Comparison of ENCODE assay signal across 9 cellular contexts in the genomic region with DNA sequence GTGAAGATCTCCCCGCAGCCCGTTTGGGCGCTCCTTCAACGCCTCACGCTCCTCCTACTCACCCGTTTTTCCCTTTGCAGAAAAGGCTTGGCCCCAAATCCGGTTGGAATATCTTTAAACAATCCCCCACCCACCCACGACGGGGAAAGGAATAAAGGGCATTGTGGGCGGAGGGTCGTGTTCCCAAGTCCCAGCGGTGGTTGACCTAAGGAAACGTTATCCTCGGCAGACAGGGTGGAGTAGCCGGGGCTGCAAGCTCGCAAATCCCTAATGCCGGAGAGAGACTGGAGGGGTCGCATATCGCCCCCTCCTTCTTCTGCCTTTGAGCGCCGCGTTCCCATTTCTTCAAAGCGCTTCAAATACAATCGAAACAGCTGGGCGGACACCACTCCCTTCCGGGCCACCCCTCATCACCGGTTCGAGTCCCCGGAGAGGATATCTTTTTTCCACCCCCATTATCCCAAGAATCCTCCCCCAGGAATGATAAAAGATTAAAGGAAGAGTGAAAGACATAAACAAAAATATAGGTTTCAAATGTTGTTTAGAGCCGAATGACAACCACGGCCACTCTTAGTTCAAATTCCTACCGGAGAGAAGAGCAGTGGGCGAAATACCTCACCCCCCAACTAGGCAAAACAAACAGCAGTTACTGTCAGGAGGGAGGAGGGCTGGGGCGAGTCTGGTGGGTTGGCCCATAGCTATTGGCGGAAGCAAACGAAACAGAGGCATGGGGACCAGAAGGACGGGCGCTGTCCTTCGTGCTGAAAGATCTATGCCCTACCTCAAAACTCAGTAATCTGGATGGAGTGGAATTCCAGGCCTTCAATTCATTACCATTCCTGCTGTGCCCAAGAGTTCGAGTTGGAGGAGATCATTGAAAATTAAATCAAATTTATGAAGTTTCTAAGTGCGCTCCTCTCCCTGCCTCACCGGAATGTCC. TPM values are rescaled to one million over a fixed set of nuclear protein-coding genes. Genes with fewer than 3 reads are reported as not detected.
DNase-seq lines count a peak whose midpoint lies in the region; ATAC-seq and TF ChIP-seq lines count a peak whose summit lies in the region.
"Had no signal": no experiment of that assay in that cellular context is flagged by ENCODE, and none has a peak within 500 bp of the region (broad histone marks: within the 10 kb centered on the region; RNA-seq: fewer than 3 reads in every experiment).

No MANE protein-coding gene starts in this region.

- no peak for TF ChIP-seq CTCF in Calu3 (IDR thresholded peaks at IDR 0.05; ENCODE audit: unreplicated experiment)

- H3K36me3 Mint-ChIP-seq in Calu3 (ENCODE audit: insufficient read depth, unreplicated experiment) (peaks cover 33% of the 10 kb centered on the region), IgD-negative memory B cell (peaks cover 1% of the 10 kb centered on the region)
- H3K36me3 Mint-ChIP-seq in activated CD8-positive, alpha-beta T cell treated with anti-CD3 and anti-CD28 coated beads, Interleukin-2, amount 10 ng/mL, durations not matched to agents 7 days and 5 days (ENCODE audit: low read depth) = no peaks in the 10 kb centered on the region

- no peak overlapping the region for H3K4me3 Mint-ChIP-seq in Calu3 (ENCODE audit: low read depth, unreplicated experiment)
- H3K4me3 Mint-ChIP-seq in IgD-negative memory B cell = peak overlapping the region in 3 of 4 donors; percentile 10 to 84 (median 39)
- peak overlapping the region; percentile 36 for H3K4me3 Mint-ChIP-seq in activated CD8-positive, alpha-beta T cell treated with anti-CD3 and anti-CD28 coated beads, Interleukin-2, amount 10 ng/mL, durations not matched to agents 7 days and 5 days

- ATAC-seq in activated CD8-positive, alpha-beta T cell treated with anti-CD3 and anti-CD28 coated beads, Interleukin-2, amount 10 ng/mL, durations not matched to agents 7 days and 5 days = no peak
- no peak for ATAC-seq in HG03571 (IDR thresholded peaks at IDR 0.05; ENCODE audit: unreplicated experiment)
- no peak for ATAC-seq in HG02840 (IDR thresholded peaks at IDR 0.05; ENCODE audit: low FRiP score, unreplicated experiment)

- H3K27me3 Mint-ChIP-seq in Calu3 (ENCODE audit: unreplicated experiment) = peaks cover 31% of the 10 kb centered on the region
- H3K27me3 Mint-ChIP-seq in IgD-negative memory B cell = peaks cover 63% of the 10 kb centered on the region
- peaks cover 76% of the 10 kb centered on the region for H3K27me3 Mint-ChIP-seq in activated CD8-positive, alpha-beta T cell treated with anti-CD3 and anti-CD28 coated beads, Interleukin-2, amount 10 ng/mL, durations not matched to agents 7 days and 5 days (ENCODE audit: low read depth)

- intact Hi-C loops in Calu3 (cut with micrococcal nuclease; ENCODE audit: unreplicated experiment) = loop anchor here (2.0 to 10.0 kb wide), 5 partner anchors 99 to 1359 kb away; partner anchors contain the start of gene SP5

- H3K27ac Mint-ChIP-seq in Calu3 (ENCODE audit: unreplicated experiment) = no peak overlapping the region
- peak overlapping the region; percentile 88 to 95 (median 94) for H3K27ac Mint-ChIP-seq in IgD-negative memory B cell
- H3K27ac Mint-ChIP-seq in activated CD8-positive, alpha-beta T cell treated with anti-CD3 and anti-CD28 coated beads, Interleukin-2, amount 10 ng/mL, durations not matched to agents 7 days and 5 days = no peak overlapping the region

- DNase-seq in Calu3 (peak; percentile 46), lung microvascular endothelial cell (ENCODE audit: low read depth in 2 of 2) (peak; percentile 60 to 61), T1000 (lab: John Stamatoyannopoulos, UW) (no peak)
- peak; percentile 65 for DNase-seq in activated CD8-positive, alpha-beta T cell treated with anti-CD3 and anti-CD28 coated beads, Interleukin-2, amount 10 ng/mL, durations not matched to agents 7 days and 5 days
- DNase-seq in activated CD8-positive, alpha-beta memory T cell treated with anti-CD3 and anti-CD28 coated beads, Interleukin-2, amount 50 U/mL, for 48 hours = no peak

- CTCF ChIA-PET in Calu3 (lab: Charles Lee) = interaction anchor here (0.9 to 1.4 kb wide), 4 partner anchors 423 to 452 kb away, joined by 3 to 7 read pairs (median 3); no protein-coding TSS in a partner anchor
- CTCF ChIA-PET in activated CD8-positive, alpha-beta T cell treated with anti-CD3 and anti-CD28 coated beads, Interleukin-2, amount 10 ng/mL, durations not matched to agents 7 days and 5 days (lab: Charles Lee) = interaction anchor here (0.9 to 7.8 kb wide), 18 partner anchors 8 to 577 kb away, joined by 3 to 93 read pairs (median 8); no protein-coding TSS in a partner anchor

- H3K4me1 Mint-ChIP-seq in Calu3 (ENCODE audit: low read depth, unreplicated experiment) (peaks cover 14% of the 10 kb centered on the region), IgD-negative memory B cell (peaks cover 6 to 11% (median 10%) of the 10 kb centered on the region in 3 donors)
- H3K4me1 Mint-ChIP-seq in activated CD8-positive, alpha-beta T cell treated with anti-CD3 and anti-CD28 coated beads, Interleukin-2, amount 10 ng/mL, durations not matched to agents 7 days and 5 days (ENCODE audit: low read depth) = peaks cover 42% of the 10 kb centered on the region

- BruUV-seq in Calu3 (replicated peaks; lab: Mats Ljungman, UMichigan) = no TSS peak

- POLR2A ChIA-PET in activated CD8-positive, alpha-beta T cell treated with anti-CD3 and anti-CD28 coated beads, Interleukin-2, amount 10 ng/mL, durations not matched to agents 7 days and 5 days (lab: Charles Lee) = no interaction called here

- H3K9me3 Mint-ChIP-seq in Calu3 (ENCODE audit: low read depth, unreplicated experiment) (no peaks in the 10 kb centered on the region), IgD-negative memory B cell (peaks cover 0 to 2% (median 0%) of the 10 kb centered on the region in 3 donors)
- H3K9me3 Mint-ChIP-seq in activated CD8-positive, alpha-beta T cell treated with anti-CD3 and anti-CD28 coated beads, Interleukin-2, amount 10 ng/mL, durations not matched to agents 7 days and 5 days (ENCODE audit: insufficient read depth) = no peaks in the 10 kb centered on the region

RNA-seq across cellular contexts. Expression of gene GAD1, which starts 2.8 kb away (rescaled TPM):
- 11.2 and 11.5 TPM in 2 replicates for total RNA-seq in Calu3 (2022)
- not detected for polyA plus RNA-seq in IgD-negative memory B cell
- total RNA-seq in activated CD8-positive, alpha-beta T cell treated with anti-CD3 and anti-CD28 coated beads, Interleukin-2, amount 10 ng/mL, durations not matched to agents 7 days and 5 days = 1 to 10 TPM; 1.6 to 2.2 TPM
- total RNA-seq in lung microvascular endothelial cell = 0.22 and 0.40 TPM in 2 replicates
- total RNA-seq: right lobe of liver had no signal

RNA-seq across cellular contexts. Expression of gene ERICH2, which starts 43.7 kb away (rescaled TPM):
- total RNA-seq in Calu3 (2022) = 1.2 and 2.4 TPM in 2 replicates
- not detected for polyA plus RNA-seq in IgD-negative memory B cell
- total RNA-seq in activated CD8-positive, alpha-beta T cell treated with anti-CD3 and anti-CD28 coated beads, Interleukin-2, amount 10 ng/mL, durations not matched to agents 7 days and 5 days = not detected
- total RNA-seq in lung microvascular endothelial cell = not detected in 2 replicates

Comparison
In these comparisons a context has a peak if more than half of its experiments do, and no peak if none do; other contexts are left out.
1. DNase-seq: peak in Calu3 (single experiment), activated CD8-positive, alpha-beta T cell treated with anti-CD3 and anti-CD28 coated beads, Interleukin-2, amount 10 ng/mL, durations not matched to agents 7 days and 5 days (single experiment) and lung microvascular endothelial cell (2 of 2); none in activated CD8-positive, alpha-beta memory T cell treated with anti-CD3 and anti-CD28 coated beads, Interleukin-2, amount 50 U/mL, for 48 hours (single experiment) and T1000 (single experiment).
2. H3K27ac Mint-ChIP-seq: peak in IgD-negative memory B cell (3 of 3); none in Calu3 (single experiment) and activated CD8-positive, alpha-beta T cell treated with anti-CD3 and anti-CD28 coated beads, Interleukin-2, amount 10 ng/mL, durations not matched to agents 7 days and 5 days (single experiment).